ENCODE assay signal across 21 cellular contexts in genomic region chr18:4748975-4749374, GRCh38.
"Had no signal": no experiment of that assay in that cellular context is flagged by ENCODE, and none has a peak within 500 bp of the region (broad histone marks: within the 10 kb centered on the region; RNA-seq: fewer than 3 reads in every experiment).

No MANE protein-coding gene starts in this region.

- H3K27me3 ChIP-seq: adrenal gland, ascending aorta, body of pancreas had no signal

- H3K27ac ChIP-seq: adrenal gland, ascending aorta, body of pancreas, PC-9 had no signal

- H3K36me3 ChIP-seq: adrenal gland, ascending aorta had no signal

- DNase-seq: activated CD4-positive, alpha-beta T cell treated with anti-CD3 and anti-CD28 coated beads for 48 hours; activated CD4-positive, alpha-beta T cell treated with anti-CD3 and anti-CD28 coated beads, Interleukin-2, amount 50 U/mL, for 4 hours; activated CD4-positive, CD25-positive, alpha-beta regulatory T cell treated with anti-CD3 and anti-CD28 coated beads, Interleukin-2, amount 50 U/mL, for 72 hours; activated CD8-positive, alpha-beta memory T cell treated with anti-CD3 and anti-CD28 coated beads, Interleukin-2, amount 50 U/mL, for 48 hours; activated CD8-positive, alpha-beta T cell treated with anti-CD3 and anti-CD28 coated beads, Interleukin-2, amount 10 ng/mL, durations not matched to agents 7 days and 5 days; activated naive CD4-positive, alpha-beta T cell treated with anti-CD3 and anti-CD28 coated beads, Interleukin-2, amount 50 U/mL, for 16 hours; activated naive CD8-positive, alpha-beta T cell treated with anti-CD3 and anti-CD28 coated beads, Interleukin-2, amount 10 ng/mL, durations not matched to agents 7 days and 5 days; activated T-cell treated with anti-CD3 and anti-CD28 coated beads, Interleukin-2, amount 50 U/mL, for 1 hour; adrenal gland; body of pancreas; central memory CD4-positive, alpha-beta T cell; KG1; NCI-H1048; NCI-H146; NCI-H2029; NCI-H2107; NCI-H526 treated with DMSO at 0.1 percent for 48 hours; PC-9; SHP77 treated with DMSO at 0.1 percent for 48 hours had no signal

- H3K4me3 ChIP-seq: adrenal gland, ascending aorta, body of pancreas, PC-9 had no signal

- FAIRE-seq: bronchial epithelial cell had no signal

- H3K4me1 ChIP-seq: adrenal gland, ascending aorta, body of pancreas had no signal

- H3K9me3 ChIP-seq: adrenal gland, body of pancreas had no signal
